ENCODE assay signal across 2 cellular contexts in genomic region chr12:112464605-112465004, GRCh38.
A peak's percentile ranks its signal among the peaks of the same experiment; 100 is the strongest.
TF ChIP-seq lines count a peak whose summit lies in the region.

No MANE protein-coding gene starts in this region.

TF ChIP-seq in WTC11, 78 proteins besides CTCF, POLR2A, EP300 and RAD21:
- TF ChIP-seq MYBL2 (CRISPR knock-in tag; IDR thresholded peaks at IDR 0.05) (no peak), MLX (CRISPR knock-in tag; IDR thresholded peaks at IDR 0.05) (no peak), NR1H2 (CRISPR knock-in tag; IDR thresholded peaks at IDR 0.05) (no peak), ZNF121 (CRISPR knock-in tag; IDR thresholded peaks at IDR 0.05) (peak; percentile 78; the same call in 1 of the 2 replicates), TEAD4 (CRISPR knock-in tag; IDR thresholded peaks at IDR 0.05) (no peak)
- TF ChIP-seq, protein P1, sequence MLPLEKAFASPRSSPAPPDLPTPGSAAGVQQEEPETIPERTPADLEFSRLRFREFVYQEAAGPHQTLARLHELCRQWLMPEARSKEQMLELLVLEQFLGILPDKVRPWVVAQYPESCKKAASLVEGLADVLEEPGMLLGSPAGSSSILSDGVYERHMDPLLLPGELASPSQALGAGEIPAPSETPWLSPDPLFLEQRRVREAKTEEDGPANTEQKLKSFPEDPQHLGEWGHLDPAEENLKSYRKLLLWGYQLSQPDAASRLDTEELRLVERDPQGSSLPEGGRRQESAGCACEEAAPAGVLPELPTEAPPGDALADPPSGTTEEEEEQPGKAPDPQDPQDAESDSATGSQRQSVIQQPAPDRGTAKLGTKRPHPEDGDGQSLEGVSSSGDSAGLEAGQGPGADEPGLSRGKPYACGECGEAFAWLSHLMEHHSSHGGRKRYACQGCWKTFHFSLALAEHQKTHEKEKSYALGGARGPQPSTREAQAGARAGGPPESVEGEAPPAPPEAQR (CRISPR knock-in tag; IDR thresholded peaks at IDR 0.05) = no peak

TF ChIP-seq in endothelial cell of umbilical vein, 7 proteins besides CTCF, POLR2A, EP300 and RAD21:
- TF ChIP-seq MAX (IDR thresholded peaks at IDR 0.05; ENCODE audit: insufficient read depth, insufficient read length) (no peak), MYC (IDR thresholded peaks at IDR 0.05; ENCODE audit: low read depth, low read length) (no peak), FOS (IDR thresholded peaks at IDR 0.05; ENCODE audit: borderline replicate concordance, insufficient read depth, low read length) (no peak), EZH2 (IDR thresholded peaks at IDR 0.05; ENCODE audit: borderline replicate concordance, low read depth, low read length, severe bottlenecking) (no peak), POLR2AphosphoS5 (IDR thresholded peaks at IDR 0.05; ENCODE audit: insufficient read depth, low read depth, low read length) (no peak), GATA2 (IDR thresholded peaks at IDR 0.05; ENCODE audit: insufficient read depth, insufficient read length, low read depth, low read length) (no peak), JUN (IDR thresholded peaks at IDR 0.05; ENCODE audit: borderline replicate concordance, insufficient read depth, insufficient read length, low read depth) (no peak)
